ENCODE assay signal across 19 cellular contexts in genomic region chr12:87930033-87930432, GRCh38.
DNase-seq lines count a peak whose midpoint lies in the region; ATAC-seq, FAIRE-seq and TF ChIP-seq lines count a peak whose summit lies in the region.
"Had no signal": no experiment of that assay in that cellular context is flagged by ENCODE, and none has a peak within 500 bp of the region (broad histone marks: within the 10 kb centered on the region; RNA-seq: fewer than 3 reads in every experiment).

No MANE protein-coding gene starts in this region.

- no peaks in the 10 kb centered on the region for H3K27me3 ChIP-seq in bronchial epithelial cell (ENCODE audit: control insufficient read depth, insufficient read depth, low read length)
- no peaks in the 10 kb centered on the region for H3K27me3 ChIP-seq in ascending aorta
- H3K27me3 ChIP-seq: BLaER1, gastrocnemius medialis had no signal

- no peak overlapping the region for H3K27ac ChIP-seq in ascending aorta
- H3K27ac ChIP-seq: BLaER1, coronary artery, gastrocnemius medialis had no signal

- TF ChIP-seq CTCF in bronchial epithelial cell (IDR thresholded peaks at IDR 0.05; ENCODE audit: insufficient read depth, low read length, severe bottlenecking) (no peak), ascending aorta (IDR thresholded peaks at IDR 0.05) (no peak)

- no peaks in the 10 kb centered on the region for H3K9me3 ChIP-seq in ascending aorta
- H3K9me3 ChIP-seq: BLaER1, gastrocnemius medialis had no signal

- no peaks in the 10 kb centered on the region for H3K4me1 ChIP-seq in ascending aorta
- H3K4me1 ChIP-seq: BLaER1, gastrocnemius medialis had no signal

- H3K4me3 ChIP-seq in bronchial epithelial cell (ENCODE audit: low read depth, low read length) (no peak overlapping the region), ascending aorta (no peak overlapping the region)
- H3K4me3 ChIP-seq: BLaER1, coronary artery, gastrocnemius medialis, K562 had no signal

- DNase-seq in COLO829 (ENCODE audit: low spot score) (peak; percentile 48), NCI-H1694 treated with DMSO at 0.1 percent for 48 hours (lab: John Stamatoyannopoulos, UW) (peak; percentile 23), bronchial epithelial cell (ENCODE audit: low read depth) (peak; percentile 91), kidney glomerular epithelial cell (lab: John Stamatoyannopoulos, UW) (peak; percentile 41), activated gamma-delta T cell treated with Interleukin-2 at 50 U/mL for 16 hours (no peak), ascending aorta (ENCODE audit: low spot score in 2 of 2) (no peak), HPDE6-E6E7 (ENCODE audit: extremely low spot score) (no peak)
- DNase-seq: DMS79 treated with DMSO at 0.1 percent for 48 hours; gastrocnemius medialis; naive B cell; NCI-H774; stimulated activated CD4-positive, alpha-beta T cell treated with anti-CD3 and anti-CD28 coated beads, Interleukin-4, amount 100 ng/mL, for 4 hours had no signal

- no peak for ATAC-seq in GM18502 (IDR thresholded peaks at IDR 0.05; ENCODE audit: poor library complexity, unreplicated experiment)
- ATAC-seq: activated naive CD4-positive, alpha-beta T cell treated with anti-CD3 and anti-CD28 coated beads, Interleukin-2, amount 50 U/mL, for 72 hours; gastrocnemius medialis; K562; stimulated activated memory B cell treated with anti-CD40 and anti-IgM and Interleukin-4, amounts not matched to agents 10 μg/mL and 1 μg/mL and 100 μg/mL, for 72 hours had no signal

- H3K36me3 ChIP-seq in bronchial epithelial cell (ENCODE audit: control insufficient read depth, insufficient read depth, low read length) (no peaks in the 10 kb centered on the region), ascending aorta (no peaks in the 10 kb centered on the region)
- H3K36me3 ChIP-seq: BLaER1, gastrocnemius medialis had no signal

- intact Hi-C loops in ascending aorta (cut with DNase I), result no loop called here

- no peak for FAIRE-seq in bronchial epithelial cell (lab: Jason Lieb, UNC)
- FAIRE-seq: K562, TTC549 had no signal

Comparison
In these comparisons a context has a peak if more than half of its experiments do, and no peak if none do; other contexts are left out.
1. DNase-seq: peak in COLO829 (single experiment), NCI-H1694 treated with DMSO at 0.1 percent for 48 hours (single experiment), bronchial epithelial cell (single experiment) and kidney glomerular epithelial cell (single experiment); none in activated gamma-delta T cell treated with Interleukin-2 at 50 U/mL for 16 hours (single experiment), ascending aorta (0 of 2) and HPDE6-E6E7 (single experiment).